In the genomic region with DNA sequence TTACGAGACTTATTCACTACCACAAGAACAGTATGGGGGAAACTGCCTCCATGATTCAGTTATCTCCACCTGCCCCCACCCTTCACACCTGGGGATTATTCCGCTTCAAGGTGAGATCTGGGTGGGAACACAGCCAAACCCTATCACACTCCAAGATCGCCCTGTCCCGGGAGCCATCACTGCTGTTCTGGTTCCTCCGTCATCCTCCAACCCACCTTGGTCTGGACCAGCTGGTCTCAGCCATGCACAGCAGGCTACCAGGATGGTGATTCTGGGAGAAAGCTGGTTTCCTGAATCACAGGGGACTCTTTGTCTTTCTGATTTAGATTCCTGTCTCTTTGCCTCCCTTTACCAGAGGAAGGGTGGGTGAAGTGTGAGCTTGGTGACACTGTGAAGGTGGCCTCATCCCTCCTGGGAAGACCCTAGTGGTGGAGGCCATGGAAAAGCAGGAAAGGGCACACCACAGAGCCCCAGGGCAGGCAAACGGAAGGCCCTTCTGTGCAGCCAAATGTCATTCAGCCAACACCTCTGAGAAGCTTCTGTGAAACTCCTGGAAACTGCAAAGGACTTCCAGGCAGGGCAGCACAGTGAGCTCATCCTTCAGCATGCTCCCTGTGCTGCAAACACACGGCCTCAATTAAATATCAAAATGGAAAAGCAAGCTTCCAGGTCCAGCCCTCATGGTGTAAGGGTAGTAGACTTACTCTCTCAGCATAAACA, we compare ENCODE assay signal across 24 cellular contexts.
"Had no signal": no experiment of that assay in that cellular context is flagged by ENCODE, and none has a peak within 500 bp of the region (broad histone marks: within the 10 kb centered on the region; RNA-seq: fewer than 3 reads in every experiment).

No MANE protein-coding gene starts in this region.

- H3K27me3 ChIP-seq: tibial nerve, uterus had no signal

- DNase-seq: activated CD4-positive, alpha-beta T cell treated with anti-CD3 and anti-CD28 coated beads, Interleukin-2, amount 10 ng/mL, durations not matched to agents 7 days and 5 days; activated CD4-positive, CD25-positive, alpha-beta regulatory T cell treated with anti-CD3 and anti-CD28 coated beads, Interleukin-2, amount 50 U/mL, for 72 hours; activated effector memory CD4-positive, alpha-beta T cell treated with Interleukin-2 at 50 U/mL for 16 hours; activated naive CD4-positive, alpha-beta T cell treated with anti-CD3 and anti-CD28 coated beads for 36 hours; activated naive CD8-positive, alpha-beta T cell treated with anti-CD3 and anti-CD28 coated beads, Interleukin-2, amount 10 ng/mL, durations not matched to agents 7 days and 5 days; activated T-cell treated with anti-CD3 and anti-CD28 coated beads, Interleukin-2, amount 50 U/mL, for 72 hours; amygdala; cortex of kidney; foreskin keratinocyte; kidney glomerular epithelial cell; left lung; natural killer cell; psoas muscle; stimulated activated CD4-positive, alpha-beta T cell treated with anti-CD3 and anti-CD28 coated beads, Interleukin-12 subunit alpha, Interleukin-12 subunit beta, amount 100 ng/mL, for 4 hours; stimulated activated CD4-positive, alpha-beta T cell treated with anti-CD3 and anti-CD28 coated beads, Interleukin-4, amount 100 ng/mL, for 4 hours; uterus; WERI-Rb-1 had no signal

- H3K36me3 ChIP-seq: left lung, tibial nerve, uterus, WERI-Rb-1 had no signal

- H3K4me1 Mint-ChIP-seq: activated CD4-positive, alpha-beta T cell treated with anti-CD3 and anti-CD28 coated beads, Interleukin-2, amount 10 ng/mL, durations not matched to agents 7 days and 5 days; activated naive CD8-positive, alpha-beta T cell treated with anti-CD3 and anti-CD28 coated beads, Interleukin-2, amount 10 ng/mL, durations not matched to agents 7 days and 5 days; natural killer cell had no signal

- H3K4me3 ChIP-seq: left lung, psoas muscle, tibial nerve, uterus had no signal

- H3K36me3 Mint-ChIP-seq: activated naive CD8-positive, alpha-beta T cell treated with anti-CD3 and anti-CD28 coated beads, Interleukin-2, amount 10 ng/mL, durations not matched to agents 7 days and 5 days; mesothelial cell of epicardium; natural killer cell had no signal

- H3K4me1 ChIP-seq: foreskin keratinocyte, psoas muscle had no signal

- H3K9me3 ChIP-seq: left lung, uterus had no signal

- H3K27ac ChIP-seq: epithelial cell of prostate, foreskin keratinocyte, left lung, psoas muscle, tibial nerve, uterus, WERI-Rb-1 had no signal

- H3K4me3 Mint-ChIP-seq: activated CD4-positive, alpha-beta T cell treated with anti-CD3 and anti-CD28 coated beads, Interleukin-2, amount 10 ng/mL, durations not matched to agents 7 days and 5 days; activated naive CD4-positive, alpha-beta T cell treated with anti-CD3 and anti-CD28 coated beads for 36 hours; activated naive CD8-positive, alpha-beta T cell treated with anti-CD3 and anti-CD28 coated beads, Interleukin-2, amount 10 ng/mL, durations not matched to agents 7 days and 5 days; activated T-cell treated with anti-CD3 and anti-CD28 coated beads, Interleukin-2, amount 50 U/mL, for 72 hours; mesothelial cell of epicardium; natural killer cell; stimulated activated naive CD8-positive, alpha-beta T cell treated with anti-CD3 and anti-CD28 coated beads, Interleukin-15, Interleukin-2, amounts not matched to agents 100 ng/mL and 50 ng/mL, for 24 hours; T-helper 2 cell treated with Interferon-gamma antibody and Interleukin-4, amounts not matched to agents 5 μg/mL and 100 μg/mL, for 36 hours had no signal

- ATAC-seq: activated T-cell treated with anti-CD3 and anti-CD28 coated beads, Interleukin-2, amount 50 U/mL, for 72 hours; foreskin keratinocyte; left lung; natural killer cell; psoas muscle; right cardiac atrium had no signal

- FAIRE-seq: bronchial epithelial cell had no signal

- H3K9me3 Mint-ChIP-seq: activated CD4-positive, alpha-beta T cell treated with anti-CD3 and anti-CD28 coated beads, Interleukin-2, amount 10 ng/mL, durations not matched to agents 7 days and 5 days; T-helper 2 cell treated with Interferon-gamma antibody and Interleukin-4, amounts not matched to agents 5 μg/mL and 100 μg/mL, for 36 hours had no signal

- H3K27ac Mint-ChIP-seq: activated CD4-positive, alpha-beta T cell treated with anti-CD3 and anti-CD28 coated beads, Interleukin-2, amount 10 ng/mL, durations not matched to agents 7 days and 5 days; activated naive CD4-positive, alpha-beta T cell treated with anti-CD3 and anti-CD28 coated beads for 36 hours; activated naive CD8-positive, alpha-beta T cell treated with anti-CD3 and anti-CD28 coated beads, Interleukin-2, amount 10 ng/mL, durations not matched to agents 7 days and 5 days; activated T-cell treated with anti-CD3 and anti-CD28 coated beads, Interleukin-2, amount 50 U/mL, for 72 hours; mesothelial cell of epicardium; natural killer cell; stimulated activated naive CD8-positive, alpha-beta T cell treated with anti-CD3 and anti-CD28 coated beads, Interleukin-15, Interleukin-2, amounts not matched to agents 100 ng/mL and 50 ng/mL, for 24 hours; T-helper 2 cell treated with Interferon-gamma antibody and Interleukin-4, amounts not matched to agents 5 μg/mL and 100 μg/mL, for 36 hours had no signal
